ENCODE assay signal across 8 cellular contexts in genomic region chr17:43779145-43780125, GRCh38. TPM values are rescaled to one million over a fixed set of nuclear protein-coding genes. Genes with fewer than 3 reads are reported as not detected.
DNase-seq lines count a peak whose midpoint lies in the region; ATAC-seq, FAIRE-seq and TF ChIP-seq lines count a peak whose summit lies in the region.

No MANE protein-coding gene starts in this region.

- 7 to 10% (median 8%) methylated on average over 20 to 26 of the region's 26 CpGs for WGBS in stomach, 5 donors

- in situ Hi-C loops in astrocyte of the spinal cord (cut with HindIII; ENCODE audit: low sequenced_read_pairs), result no loop called here

- TF ChIP-seq CTCF in astrocyte of the spinal cord (IDR thresholded peaks at IDR 0.05; ENCODE audit: low read depth, low read length), result peak; percentile 17
- TF ChIP-seq CTCF in kidney (IDR thresholded peaks at IDR 0.05; ENCODE audit: borderline replicate concordance, extremely low read depth, insufficient read depth), result no peak
- TF ChIP-seq CTCF in stomach (IDR thresholded peaks at IDR 0.05), result no peak

- H3K36me3 ChIP-seq in kidney (ENCODE audit: control insufficient read depth in 1 of 2, insufficient read depth in 2 of 2, low read length in 2 of 2) (peaks cover 18% of the 10 kb centered on the region in 2 donors), stomach (peaks cover 2 to 23% (median 15%) of the 10 kb centered on the region in 4 donors)

- FAIRE-seq in kidney (lab: Jason Lieb, UNC), result no peak
- FAIRE-seq in RCC 7860 (lab: Jason Lieb, UNC), result no peak

- H3K27me3 ChIP-seq in stomach, result no peaks in the 10 kb centered on the region

- peak overlapping the region; percentile 35 to 72 for H3K9ac ChIP-seq in kidney (ENCODE audit: low read length in 2 of 2)

- H3K27ac ChIP-seq in kidney (ENCODE audit: low read depth in 2 of 2, low read length in 2 of 2) (peak overlapping the region; percentile 88 to 100), stomach (peak overlapping the region; percentile 99 to 100 (median 99))

- H3K4me3 ChIP-seq in astrocyte of the spinal cord (ENCODE audit: low read depth, low read length) (peak overlapping the region; percentile 72), kidney (ENCODE audit: low read length in 2 of 2) (peak overlapping the region; percentile 69 to 78), stomach (peak overlapping the region; percentile 68 to 96 (median 82))

- no peak for TF ChIP-seq EP300 in stomach (IDR thresholded peaks at IDR 0.05)

- no peak for TF ChIP-seq POLR2A in stomach (IDR thresholded peaks at IDR 0.05)

- peak; percentile 81 for DNase-seq in Right ventricle myocardium inferior (ENCODE audit: missing footprints)
- no peak for DNase-seq in cardiac septum (ENCODE audit: low spot score)
- peak; percentile 29 for DNase-seq in NCI-H510A (lab: John Stamatoyannopoulos, UW)
- peak; percentile 40 for DNase-seq in astrocyte of the spinal cord (ENCODE audit: low read depth, low spot score)
- DNase-seq in kidney, result no peak
- DNase-seq in stomach, result no peak
- no peak for DNase-seq in RCC 7860 (ENCODE audit: low spot score)
- DNase-seq in medulla oblongata (ENCODE audit: extremely low spot score), result no peak

- ATAC-seq in Right ventricle myocardium inferior, result peak; percentile 11

- H3K9me3 ChIP-seq in kidney (ENCODE audit: control insufficient read depth in 1 of 2, low read length in 2 of 2) (no peaks in the 10 kb centered on the region), stomach (no peaks in the 10 kb centered on the region)

- H3K4me1 ChIP-seq in kidney (ENCODE audit: control insufficient read depth in 1 of 2, insufficient read depth in 1 of 2, low read depth in 1 of 2, low read length in 2 of 2) (peaks cover 13 to 21% of the 10 kb centered on the region in 2 donors), stomach (peaks cover 36 to 52% (median 44%) of the 10 kb centered on the region in 4 donors)

- intact Hi-C loops in Right ventricle myocardium inferior (cut with DNase I), result loop anchor here (5.0 kb wide), 2 partner anchors 53 to 68 kb away; partner anchors contain the start of genes CD300LG and MPP3
- intact Hi-C loops in cardiac septum (cut with DNase I), result loop anchor here (5.0 kb wide), 2 partner anchors 53 to 68 kb away; partner anchors contain the start of genes CD300LG and MPP3
- intact Hi-C loops in kidney (cut with DNase I), result loop anchor here (10.0 kb wide), 1 partner anchor 65 kb away; the partner anchor contains the start of gene CD300LG
- intact Hi-C loops in stomach (cut with DNase I; ENCODE audit: low total_unique reads), result no loop called here

RNA-seq across cellular contexts. Expression of gene DUSP3, which starts 0.7 kb away (rescaled TPM):
- total RNA-seq in Right ventricle myocardium inferior, result 260 TPM
- total RNA-seq in cardiac septum, result 224 TPM
- total RNA-seq in kidney, result 102 TPM
- polyA plus RNA-seq in kidney (ENCODE audit: insufficient read depth, low read depth, low replicate concordance), result 126 TPM
- total RNA-seq in stomach, result 10 to 100 TPM; 33.0 to 97.8 (median 88.8) TPM
- 10 to 100 TPM; 49.8 to 62.3 (median 51.7) TPM for polyA plus RNA-seq in stomach

RNA-seq across cellular contexts. Expression of gene CFAP97D1, which starts 0.8 kb away (rescaled TPM):
- not detected for total RNA-seq in Right ventricle myocardium inferior
- not detected for total RNA-seq in cardiac septum
- total RNA-seq in kidney, result not detected
- polyA plus RNA-seq in kidney (ENCODE audit: insufficient read depth, low read depth, low replicate concordance), result not detected
- not detected for total RNA-seq in stomach
- not detected for polyA plus RNA-seq in stomach

RNA-seq across cellular contexts. Expression of gene SOST, which starts 20.8 kb away (rescaled TPM):
- not detected for total RNA-seq in Right ventricle myocardium inferior
- 0.24 TPM for total RNA-seq in cardiac septum
- total RNA-seq in kidney, result 0.09 TPM
- polyA plus RNA-seq in kidney (ENCODE audit: insufficient read depth, low read depth, low replicate concordance), result 15.1 TPM
- total RNA-seq in stomach, result not detected
- not detected for polyA plus RNA-seq in stomach

RNA-seq across cellular contexts. Expression of gene MPP3, which starts 53.5 kb away (rescaled TPM):
- total RNA-seq in Right ventricle myocardium inferior (43.0 TPM), cardiac septum (20.0 TPM), kidney (5.8 TPM), stomach (10 to 100 TPM in 4 of 5 donors, 1 to 10 TPM in 1; 7.2 to 22.8 (median 17.4) TPM)
- polyA plus RNA-seq in kidney (ENCODE audit: insufficient read depth, low read depth, low replicate concordance) (3.2 TPM), stomach (1 to 10 TPM in 2 of 3 donors, under 1 TPM in 1; 0.31 to 9.3 (median 2.4) TPM)

Comparison
In these comparisons a context has a peak if more than half of its experiments do, and no peak if none do; other contexts are left out.
1. DNase-seq: peak in Right ventricle myocardium inferior (single experiment), NCI-H510A (single experiment) and astrocyte of the spinal cord (single experiment); none in cardiac septum (single experiment), kidney (single experiment), stomach (single experiment), RCC 7860 (single experiment) and medulla oblongata (single experiment).
2. Peak in every context shown above with its lines, with median percentiles within 50 percentile points of each other: H3K4me3 ChIP-seq.